ENCODE assay signal across 20 cellular contexts in the genomic region with DNA sequence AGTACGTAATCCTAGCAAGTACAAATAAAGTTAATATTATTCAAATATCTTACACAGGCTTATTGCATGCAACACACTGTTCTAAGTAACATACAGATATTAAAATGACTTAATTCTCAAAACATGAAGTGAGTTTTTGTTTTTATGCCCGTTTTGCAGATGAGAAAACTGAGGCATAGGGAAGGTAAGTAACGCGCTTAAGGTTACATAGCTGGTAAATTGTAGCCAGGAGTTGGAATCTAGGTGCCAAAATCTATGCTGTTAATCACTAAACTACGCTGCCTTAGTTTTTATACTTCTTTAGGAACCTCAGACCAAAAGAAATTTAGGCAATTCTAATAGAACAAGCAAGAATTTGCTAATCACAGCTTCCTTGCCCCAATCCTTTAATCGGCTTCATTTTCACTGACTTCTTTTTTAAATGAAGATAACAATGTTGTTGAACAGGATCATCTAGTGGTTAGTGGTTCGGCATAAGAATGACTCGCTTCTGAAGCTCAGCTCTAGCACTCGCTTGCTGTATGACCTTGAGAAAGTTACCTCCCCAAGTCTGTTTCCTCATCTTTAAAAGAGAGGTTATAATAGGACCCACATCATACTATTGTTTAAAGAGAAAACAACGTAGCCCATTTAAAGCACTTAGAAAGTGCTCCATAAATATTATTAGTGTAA. TPM values are rescaled to one million over a fixed set of nuclear protein-coding genes. Genes with fewer than 3 reads are reported as not detected.
"Had no signal": no experiment of that assay in that cellular context is flagged by ENCODE, and none has a peak within 500 bp of the region (broad histone marks: within the 10 kb centered on the region; RNA-seq: fewer than 3 reads in every experiment).

No MANE protein-coding gene starts in this region.

- H3K4me1 ChIP-seq: pancreas had no signal

- H3K9me3 ChIP-seq: left ventricle myocardium inferior, pancreas, thyroid gland, vagina had no signal

- H3K4me3 Mint-ChIP-seq: activated CD4-positive, alpha-beta T cell treated with anti-CD3 and anti-CD28 coated beads, Interleukin-2, amount 10 ng/mL, durations not matched to agents 24 days and 14 days; activated naive CD4-positive, alpha-beta T cell treated with anti-CD3 and anti-CD28 coated beads, Interleukin-2, amount 10 ng/mL, durations not matched to agents 7 days and 5 days; central memory CD8-positive, alpha-beta T cell; dendritic cell treated with granulocyte-macrophage colony-stimulating factor and Interleukin-4, amounts not matched to agents 40 ng/mL and 50 ng/mL, for 4 days; stimulated activated effector memory CD8-positive, alpha-beta T cell treated with anti-CD3 and anti-CD28 coated beads, Interleukin-12 subunit alpha, Interleukin-12 subunit beta, amount 100 ng/mL, for 72 hours; T-cell had no signal

- H3K27me3 ChIP-seq: vagina had no signal

- H3K9me3 Mint-ChIP-seq: activated CD4-positive, alpha-beta T cell treated with anti-CD3 and anti-CD28 coated beads, Interleukin-2, amount 10 ng/mL, durations not matched to agents 24 days and 14 days; activated naive CD4-positive, alpha-beta T cell treated with anti-CD3 and anti-CD28 coated beads, Interleukin-2, amount 10 ng/mL, durations not matched to agents 7 days and 5 days; activated T-helper 2 cell treated with anti-CD3 and anti-CD28 coated beads, Interferon-gamma antibody, Interleukin-2, Interleukin-4, amounts not matched to agents 10 μg/mL and 5 μg/mL and 100 μg/mL, durations not matched to agents 14 hours and 24 hours and 36 hours; dendritic cell treated with granulocyte-macrophage colony-stimulating factor and Interleukin-4, amounts not matched to agents 40 ng/mL and 50 ng/mL, for 4 days; endodermal cell; nephron progenitor cell; T-cell had no signal

- DNase-seq: activated CD4-positive, alpha-beta T cell treated with anti-CD3 and anti-CD28 coated beads, Interleukin-2, amount 10 ng/mL, durations not matched to agents 24 days and 14 days; activated naive CD4-positive, alpha-beta T cell treated with anti-CD3 and anti-CD28 coated beads, Interleukin-2, amount 10 ng/mL, durations not matched to agents 7 days and 5 days; activated T-cell treated with anti-CD3 and anti-CD28 coated beads for 4 hours; endodermal cell; left ventricle myocardium inferior; mesenchymal stem cell; nephron progenitor cell; pancreas; small intestine; T-cell; T1000; thyroid gland had no signal

- H3K27ac Mint-ChIP-seq: activated CD4-positive, alpha-beta T cell treated with anti-CD3 and anti-CD28 coated beads, Interleukin-2, amount 10 ng/mL, durations not matched to agents 24 days and 14 days; activated naive CD4-positive, alpha-beta T cell treated with anti-CD3 and anti-CD28 coated beads, Interleukin-2, amount 10 ng/mL, durations not matched to agents 7 days and 5 days; activated T-helper 2 cell treated with anti-CD3 and anti-CD28 coated beads, Interferon-gamma antibody, Interleukin-2, Interleukin-4, amounts not matched to agents 10 μg/mL and 5 μg/mL and 100 μg/mL, durations not matched to agents 14 hours and 24 hours and 36 hours; dendritic cell treated with granulocyte-macrophage colony-stimulating factor and Interleukin-4, amounts not matched to agents 40 ng/mL and 50 ng/mL, for 4 days; endodermal cell; nephron progenitor cell; stimulated activated effector memory CD8-positive, alpha-beta T cell treated with anti-CD3 and anti-CD28 coated beads, Interleukin-12 subunit alpha, Interleukin-12 subunit beta, amount 100 ng/mL, for 72 hours; T-cell had no signal

- H3K4me3 ChIP-seq: left ventricle myocardium inferior, pancreas, thyroid gland, vagina had no signal

- H3K36me3 ChIP-seq: left ventricle myocardium inferior, pancreas, thyroid gland, vagina had no signal

- H3K4me1 Mint-ChIP-seq: activated naive CD4-positive, alpha-beta T cell treated with anti-CD3 and anti-CD28 coated beads, Interleukin-2, amount 10 ng/mL, durations not matched to agents 7 days and 5 days; central memory CD8-positive, alpha-beta T cell; stimulated activated effector memory CD8-positive, alpha-beta T cell treated with anti-CD3 and anti-CD28 coated beads, Interleukin-12 subunit alpha, Interleukin-12 subunit beta, amount 100 ng/mL, for 72 hours had no signal

- H3K36me3 Mint-ChIP-seq: activated naive CD4-positive, alpha-beta T cell treated with anti-CD3 and anti-CD28 coated beads, Interleukin-2, amount 10 ng/mL, durations not matched to agents 7 days and 5 days; stimulated activated effector memory CD8-positive, alpha-beta T cell treated with anti-CD3 and anti-CD28 coated beads, Interleukin-12 subunit alpha, Interleukin-12 subunit beta, amount 100 ng/mL, for 72 hours; T-cell had no signal

- H3K27ac ChIP-seq: left ventricle myocardium inferior, pancreas, thyroid gland, vagina had no signal

RNA-seq across cellular contexts. Expression of gene LRRTM3, which starts 1.0 kb away (rescaled TPM):
- total RNA-seq: activated CD4-positive, alpha-beta T cell treated with anti-CD3 and anti-CD28 coated beads, Interleukin-2, amount 10 ng/mL, durations not matched to agents 24 days and 14 days; activated CD8-positive, alpha-beta memory T cell treated with anti-CD3 and anti-CD28 coated beads for 36 hours; activated T-helper 2 cell treated with anti-CD3 and anti-CD28 coated beads, Interferon-gamma antibody, Interleukin-2, Interleukin-4, amounts not matched to agents 10 μg/mL and 5 μg/mL and 100 μg/mL, durations not matched to agents 14 hours and 24 hours and 36 hours; endodermal cell; left ventricle myocardium inferior; T-cell; thyroid gland had no signal
- polyA plus RNA-seq: esophagus, keratinocyte had no signal
